9 cellular contexts compared by ENCODE assay signal in the genomic region with DNA sequence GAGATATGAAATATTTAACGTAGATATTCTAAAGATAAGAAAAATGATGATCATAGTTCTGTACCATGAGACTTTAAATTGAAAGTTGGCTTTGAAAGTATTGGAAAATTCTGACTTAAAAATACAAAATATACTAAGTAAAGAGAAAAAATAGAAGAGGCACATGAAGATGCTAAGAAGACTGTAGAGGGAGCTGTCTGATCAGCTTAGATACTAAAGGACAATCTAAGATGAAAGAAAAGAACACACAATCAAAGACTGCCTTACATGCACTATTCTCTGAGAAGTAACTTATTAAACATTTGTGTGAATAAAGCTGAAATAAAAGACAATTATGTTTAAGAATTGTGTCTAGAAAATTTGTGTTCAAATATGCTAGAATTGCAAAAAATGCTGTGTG. TPM values are rescaled to one million over a fixed set of nuclear protein-coding genes. Genes with fewer than 3 reads are reported as not detected.
DNase-seq lines count a peak whose midpoint lies in the region; ATAC-seq, FAIRE-seq and TF ChIP-seq lines count a peak whose summit lies in the region.
"Had no signal": no experiment of that assay in that cellular context is flagged by ENCODE, and none has a peak within 500 bp of the region (broad histone marks: within the 10 kb centered on the region; RNA-seq: fewer than 3 reads in every experiment).

No MANE protein-coding gene starts in this region.

- TF ChIP-seq POLR2A in uterus (IDR thresholded peaks at IDR 0.05) = no peak

- FAIRE-seq in kidney (lab: Jason Lieb, UNC) = peak; percentile 27

- no peaks in the 10 kb centered on the region for H3K36me3 ChIP-seq in adipocyte (ENCODE audit: control insufficient read depth, insufficient read depth, low read length, severe bottlenecking)
- H3K36me3 ChIP-seq in kidney (ENCODE audit: control insufficient read depth in 1 of 2, insufficient read depth in 2 of 2, low read length in 2 of 2) = no peaks in the 10 kb centered on the region
- H3K36me3 ChIP-seq in uterus = no peaks in the 10 kb centered on the region

- H3K4me3 ChIP-seq in adipocyte (ENCODE audit: low read length) = no peak overlapping the region
- no peak overlapping the region for H3K4me3 ChIP-seq in kidney (ENCODE audit: low read length in 2 of 2)
- H3K4me3 ChIP-seq in uterus = no peak overlapping the region

- ATAC-seq in HG02623 (IDR thresholded peaks at IDR 0.05; ENCODE audit: unreplicated experiment) = no peak

- intact Hi-C loops in kidney (cut with DNase I) = no loop called here
- intact Hi-C loops in posterior cingulate gyrus (cut with DNase I) = loop anchor here (1.0 to 5.0 kb wide), 3 partner anchors 134 to 543 kb away; no protein-coding TSS in a partner anchor
- intact Hi-C loops in uterus (cut with DNase I; ENCODE audit: low total_unique reads) = no loop called here

- H3K27ac ChIP-seq in kidney (ENCODE audit: low read depth in 2 of 2, low read length in 2 of 2) (no peak overlapping the region), uterus (no peak overlapping the region)

- no peaks in the 10 kb centered on the region for H3K27me3 ChIP-seq in adipocyte (replicated peaks; ENCODE audit: control insufficient read depth, insufficient read depth, low read length)
- no peaks in the 10 kb centered on the region for H3K27me3 ChIP-seq in uterus

- DNase-seq in AG09319 (ENCODE audit: extremely low read depth, low read depth) = no peak
- DNase-seq in HT1080 (ENCODE audit: low read depth) = peak; percentile 9
- DNase-seq in adipocyte (ENCODE audit: low read depth) = peak; percentile 51
- DNase-seq in kidney = no peak
- DNase-seq in posterior cingulate gyrus = no peak
- DNase-seq in cortex of kidney (lab: John Stamatoyannopoulos, UW) = no peak
- DNase-seq in uterus = no peak
- DNase-seq: NCI-H146 had no signal

- no peak overlapping the region for H3K9ac ChIP-seq in adipocyte (ENCODE audit: low read length)
- H3K9ac ChIP-seq in kidney (ENCODE audit: low read length in 2 of 2) = no peak overlapping the region

- H3K9me3 ChIP-seq in adipocyte (ENCODE audit: control insufficient read depth, low read length) = peaks cover 8% of the 10 kb centered on the region
- H3K9me3 ChIP-seq in kidney (ENCODE audit: control insufficient read depth in 1 of 2, low read length in 2 of 2) = no peaks in the 10 kb centered on the region
- H3K9me3 ChIP-seq in uterus = no peaks in the 10 kb centered on the region

- TF ChIP-seq CTCF in AG09319 (IDR thresholded peaks at IDR 0.05; ENCODE audit: low read depth, low read length) (peak; percentile 46), kidney (IDR thresholded peaks at IDR 0.05; ENCODE audit: borderline replicate concordance, extremely low read depth, insufficient read depth) (peak; percentile 31), uterus (IDR thresholded peaks at IDR 0.05) (peak in 2 of 4 experiments; percentile 36 to 45)

- H3K4me1 ChIP-seq in adipocyte (ENCODE audit: control insufficient read depth, insufficient read depth, low read length) (no peaks in the 10 kb centered on the region), kidney (ENCODE audit: control insufficient read depth in 1 of 2, insufficient read depth in 1 of 2, low read depth in 1 of 2, low read length in 2 of 2) (no peaks in the 10 kb centered on the region), uterus (no peaks in the 10 kb centered on the region)

RNA-seq across cellular contexts. Expression of gene RBMXL2, which starts 55.1 kb away (rescaled TPM):
- total RNA-seq in HT1080 (2014; rRNA removed; shearing (Covaris generic)) = not detected in 2 replicates
- not detected in 2 replicates for polyA plus RNA-seq in HT1080 (2015; cell fraction: cytosol; rRNA removed)
- 0.06 TPM in 1 of 2 replicates, not detected in the other for polyA plus RNA-seq in HT1080 (2015; cell fraction: nucleus; rRNA removed)
- total RNA-seq in kidney = 0.13 TPM
- not detected for polyA plus RNA-seq in kidney (ENCODE audit: insufficient read depth, low read depth, low replicate concordance)
- total RNA-seq in uterus = under 1 TPM in 1 of 4 donors, not detected in 3; 0.14 TPM

Comparison
In these comparisons a context has a peak if more than half of its experiments do, and no peak if none do; other contexts are left out.
1. DNase-seq: peak in HT1080 (single experiment) and adipocyte (single experiment); none in AG09319 (single experiment), kidney (single experiment), posterior cingulate gyrus (0 of 10), cortex of kidney (single experiment) and uterus (0 of 2).